1 cellular context compared by ENCODE assay signal in genomic region chr22:22901578-22902218, GRCh38.
A peak's percentile ranks its signal among the peaks of the same experiment; 100 is the strongest.
TF ChIP-seq lines count a peak whose summit lies in the region.

No MANE protein-coding gene starts in this region.

TF ChIP-seq in K562, 482 proteins besides CTCF, POLR2A, EP300 and RAD21 (continued from another document and continues in another):
- TF ChIP-seq ZNF280A (IDR thresholded peaks at IDR 0.05; ENCODE audit: low read depth, partially characterized antibody) (no peak), NFATC3 (IDR thresholded peaks at IDR 0.05) (no peak), RBM15 (IDR thresholded peaks at IDR 0.05; ENCODE audit: insufficient read depth, low read length) (no peak), YY1 (IDR thresholded peaks at IDR 0.05; ENCODE audit: borderline replicate concordance in 1 of 3, control insufficient read depth in 1 of 3, extremely low read depth in 1 of 3, insufficient read depth in 3 of 3, insufficient read length in 1 of 3, insufficient replicate concordance in 2 of 3, low read depth in 1 of 3, low read length in 2 of 3) (no peak), ZFP36 (IDR thresholded peaks at IDR 0.05; ENCODE audit: low read depth, low read length, partially characterized antibody) (no peak), KHSRP (IDR thresholded peaks at IDR 0.05) (no peak), HDAC6 (IDR thresholded peaks at IDR 0.05; ENCODE audit: low read depth, low read length) (0 out of 2 replicates have a peak, but pooled peaks have one; percentile 13), CBX1 (IDR thresholded peaks at IDR 0.05; ENCODE audit: low read depth) (no peak), DNMT1 (IDR thresholded peaks at IDR 0.05) (no peak), ZBTB11 (CRISPR knock-in tag; IDR thresholded peaks at IDR 0.05) (no peak), PRPF4 (IDR thresholded peaks at IDR 0.05; ENCODE audit: insufficient read depth, low read depth, low read length, poor library complexity, severe bottlenecking) (no peak), ZNF134 (CRISPR knock-in tag; conservative IDR thresholded peaks at IDR 0.05) (no peak), EP400 (IDR thresholded peaks at IDR 0.05) (no peak), DLX4 (CRISPR knock-in tag; IDR thresholded peaks at IDR 0.05) (no peak), ZC3H4 (CRISPR knock-in tag; IDR thresholded peaks at IDR 0.05; ENCODE audit: borderline replicate concordance) (peak; percentile 47; the same call in 1 of the 2 replicates), CHCHD3 (CRISPR knock-in tag; IDR thresholded peaks at IDR 0.05) (0 out of 2 replicates have a peak, but pooled peaks have one; percentile 33), NCOA6 (IDR thresholded peaks at IDR 0.05) (no peak), ZNF24 (IDR thresholded peaks at IDR 0.05) (no peak), HDAC3 (IDR thresholded peaks at IDR 0.05; ENCODE audit: borderline replicate concordance, partially characterized antibody) (no peak), POLR2AphosphoS5 (IDR thresholded peaks at IDR 0.05; ENCODE audit: control insufficient read depth, insufficient read depth, low read depth, low read length) (no peak), CGGBP1 (CRISPR knock-in tag; IDR thresholded peaks at IDR 0.05) (no peak), ZNF184 (CRISPR knock-in tag; IDR thresholded peaks at IDR 0.05) (peak; percentile 59; the same call in 1 of the 2 replicates), ZNF263 (CRISPR knock-in tag; IDR thresholded peaks at IDR 0.05; ENCODE audit: borderline replicate concordance) (0 out of 2 replicates have a peak, but pooled peaks have one; percentile 48), ZNF764 (CRISPR knock-in tag; IDR thresholded peaks at IDR 0.05; ENCODE audit: low read depth) (no peak), OTX1 (CRISPR knock-in tag; IDR thresholded peaks at IDR 0.05) (no peak), SOX6 (IDR thresholded peaks at IDR 0.05) (no peak), MAFF (IDR thresholded peaks at IDR 0.05; ENCODE audit: low read length) (no peak), SMAD1 (IDR thresholded peaks at IDR 0.05; ENCODE audit: low read depth, low read length, partially characterized antibody) (no peak)
- TF ChIP-seq, protein P1, sequence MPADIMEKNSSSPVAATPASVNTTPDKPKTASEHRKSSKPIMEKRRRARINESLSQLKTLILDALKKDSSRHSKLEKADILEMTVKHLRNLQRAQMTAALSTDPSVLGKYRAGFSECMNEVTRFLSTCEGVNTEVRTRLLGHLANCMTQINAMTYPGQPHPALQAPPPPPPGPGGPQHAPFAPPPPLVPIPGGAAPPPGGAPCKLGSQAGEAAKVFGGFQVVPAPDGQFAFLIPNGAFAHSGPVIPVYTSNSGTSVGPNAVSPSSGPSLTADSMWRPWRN (IDR thresholded peaks at IDR 0.05; ENCODE audit: low read depth), result no peak
- TF ChIP-seq, protein P2, sequence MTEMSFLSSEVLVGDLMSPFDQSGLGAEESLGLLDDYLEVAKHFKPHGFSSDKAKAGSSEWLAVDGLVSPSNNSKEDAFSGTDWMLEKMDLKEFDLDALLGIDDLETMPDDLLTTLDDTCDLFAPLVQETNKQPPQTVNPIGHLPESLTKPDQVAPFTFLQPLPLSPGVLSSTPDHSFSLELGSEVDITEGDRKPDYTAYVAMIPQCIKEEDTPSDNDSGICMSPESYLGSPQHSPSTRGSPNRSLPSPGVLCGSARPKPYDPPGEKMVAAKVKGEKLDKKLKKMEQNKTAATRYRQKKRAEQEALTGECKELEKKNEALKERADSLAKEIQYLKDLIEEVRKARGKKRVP (CRISPR knock-in tag; IDR thresholded peaks at IDR 0.05), result no peak
- TF ChIP-seq, protein P3, sequence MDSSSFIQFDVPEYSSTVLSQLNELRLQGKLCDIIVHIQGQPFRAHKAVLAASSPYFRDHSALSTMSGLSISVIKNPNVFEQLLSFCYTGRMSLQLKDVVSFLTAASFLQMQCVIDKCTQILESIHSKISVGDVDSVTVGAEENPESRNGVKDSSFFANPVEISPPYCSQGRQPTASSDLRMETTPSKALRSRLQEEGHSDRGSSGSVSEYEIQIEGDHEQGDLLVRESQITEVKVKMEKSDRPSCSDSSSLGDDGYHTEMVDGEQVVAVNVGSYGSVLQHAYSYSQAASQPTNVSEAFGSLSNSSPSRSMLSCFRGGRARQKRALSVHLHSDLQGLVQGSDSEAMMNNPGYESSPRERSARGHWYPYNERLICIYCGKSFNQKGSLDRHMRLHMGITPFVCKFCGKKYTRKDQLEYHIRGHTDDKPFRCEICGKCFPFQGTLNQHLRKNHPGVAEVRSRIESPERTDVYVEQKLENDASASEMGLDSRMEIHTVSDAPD (CRISPR knock-in tag; IDR thresholded peaks at IDR 0.05), result no peak; the same call in 1 of the 2 replicates
- TF ChIP-seq, protein P4, sequence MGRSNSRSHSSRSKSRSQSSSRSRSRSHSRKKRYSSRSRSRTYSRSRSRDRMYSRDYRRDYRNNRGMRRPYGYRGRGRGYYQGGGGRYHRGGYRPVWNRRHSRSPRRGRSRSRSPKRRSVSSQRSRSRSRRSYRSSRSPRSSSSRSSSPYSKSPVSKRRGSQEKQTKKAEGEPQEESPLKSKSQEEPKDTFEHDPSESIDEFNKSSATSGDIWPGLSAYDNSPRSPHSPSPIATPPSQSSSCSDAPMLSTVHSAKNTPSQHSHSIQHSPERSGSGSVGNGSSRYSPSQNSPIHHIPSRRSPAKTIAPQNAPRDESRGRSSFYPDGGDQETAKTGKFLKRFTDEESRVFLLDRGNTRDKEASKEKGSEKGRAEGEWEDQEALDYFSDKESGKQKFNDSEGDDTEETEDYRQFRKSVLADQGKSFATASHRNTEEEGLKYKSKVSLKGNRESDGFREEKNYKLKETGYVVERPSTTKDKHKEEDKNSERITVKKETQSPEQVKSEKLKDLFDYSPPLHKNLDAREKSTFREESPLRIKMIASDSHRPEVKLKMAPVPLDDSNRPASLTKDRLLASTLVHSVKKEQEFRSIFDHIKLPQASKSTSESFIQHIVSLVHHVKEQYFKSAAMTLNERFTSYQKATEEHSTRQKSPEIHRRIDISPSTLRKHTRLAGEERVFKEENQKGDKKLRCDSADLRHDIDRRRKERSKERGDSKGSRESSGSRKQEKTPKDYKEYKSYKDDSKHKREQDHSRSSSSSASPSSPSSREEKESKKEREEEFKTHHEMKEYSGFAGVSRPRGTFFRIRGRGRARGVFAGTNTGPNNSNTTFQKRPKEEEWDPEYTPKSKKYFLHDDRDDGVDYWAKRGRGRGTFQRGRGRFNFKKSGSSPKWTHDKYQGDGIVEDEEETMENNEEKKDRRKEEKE (IDR thresholded peaks at IDR 0.05; ENCODE audit: borderline replicate concordance in 1 of 2, control insufficient read depth in 1 of 2, low read depth in 2 of 2, low read length in 1 of 2), result no peak
- TF ChIP-seq, protein P5, sequence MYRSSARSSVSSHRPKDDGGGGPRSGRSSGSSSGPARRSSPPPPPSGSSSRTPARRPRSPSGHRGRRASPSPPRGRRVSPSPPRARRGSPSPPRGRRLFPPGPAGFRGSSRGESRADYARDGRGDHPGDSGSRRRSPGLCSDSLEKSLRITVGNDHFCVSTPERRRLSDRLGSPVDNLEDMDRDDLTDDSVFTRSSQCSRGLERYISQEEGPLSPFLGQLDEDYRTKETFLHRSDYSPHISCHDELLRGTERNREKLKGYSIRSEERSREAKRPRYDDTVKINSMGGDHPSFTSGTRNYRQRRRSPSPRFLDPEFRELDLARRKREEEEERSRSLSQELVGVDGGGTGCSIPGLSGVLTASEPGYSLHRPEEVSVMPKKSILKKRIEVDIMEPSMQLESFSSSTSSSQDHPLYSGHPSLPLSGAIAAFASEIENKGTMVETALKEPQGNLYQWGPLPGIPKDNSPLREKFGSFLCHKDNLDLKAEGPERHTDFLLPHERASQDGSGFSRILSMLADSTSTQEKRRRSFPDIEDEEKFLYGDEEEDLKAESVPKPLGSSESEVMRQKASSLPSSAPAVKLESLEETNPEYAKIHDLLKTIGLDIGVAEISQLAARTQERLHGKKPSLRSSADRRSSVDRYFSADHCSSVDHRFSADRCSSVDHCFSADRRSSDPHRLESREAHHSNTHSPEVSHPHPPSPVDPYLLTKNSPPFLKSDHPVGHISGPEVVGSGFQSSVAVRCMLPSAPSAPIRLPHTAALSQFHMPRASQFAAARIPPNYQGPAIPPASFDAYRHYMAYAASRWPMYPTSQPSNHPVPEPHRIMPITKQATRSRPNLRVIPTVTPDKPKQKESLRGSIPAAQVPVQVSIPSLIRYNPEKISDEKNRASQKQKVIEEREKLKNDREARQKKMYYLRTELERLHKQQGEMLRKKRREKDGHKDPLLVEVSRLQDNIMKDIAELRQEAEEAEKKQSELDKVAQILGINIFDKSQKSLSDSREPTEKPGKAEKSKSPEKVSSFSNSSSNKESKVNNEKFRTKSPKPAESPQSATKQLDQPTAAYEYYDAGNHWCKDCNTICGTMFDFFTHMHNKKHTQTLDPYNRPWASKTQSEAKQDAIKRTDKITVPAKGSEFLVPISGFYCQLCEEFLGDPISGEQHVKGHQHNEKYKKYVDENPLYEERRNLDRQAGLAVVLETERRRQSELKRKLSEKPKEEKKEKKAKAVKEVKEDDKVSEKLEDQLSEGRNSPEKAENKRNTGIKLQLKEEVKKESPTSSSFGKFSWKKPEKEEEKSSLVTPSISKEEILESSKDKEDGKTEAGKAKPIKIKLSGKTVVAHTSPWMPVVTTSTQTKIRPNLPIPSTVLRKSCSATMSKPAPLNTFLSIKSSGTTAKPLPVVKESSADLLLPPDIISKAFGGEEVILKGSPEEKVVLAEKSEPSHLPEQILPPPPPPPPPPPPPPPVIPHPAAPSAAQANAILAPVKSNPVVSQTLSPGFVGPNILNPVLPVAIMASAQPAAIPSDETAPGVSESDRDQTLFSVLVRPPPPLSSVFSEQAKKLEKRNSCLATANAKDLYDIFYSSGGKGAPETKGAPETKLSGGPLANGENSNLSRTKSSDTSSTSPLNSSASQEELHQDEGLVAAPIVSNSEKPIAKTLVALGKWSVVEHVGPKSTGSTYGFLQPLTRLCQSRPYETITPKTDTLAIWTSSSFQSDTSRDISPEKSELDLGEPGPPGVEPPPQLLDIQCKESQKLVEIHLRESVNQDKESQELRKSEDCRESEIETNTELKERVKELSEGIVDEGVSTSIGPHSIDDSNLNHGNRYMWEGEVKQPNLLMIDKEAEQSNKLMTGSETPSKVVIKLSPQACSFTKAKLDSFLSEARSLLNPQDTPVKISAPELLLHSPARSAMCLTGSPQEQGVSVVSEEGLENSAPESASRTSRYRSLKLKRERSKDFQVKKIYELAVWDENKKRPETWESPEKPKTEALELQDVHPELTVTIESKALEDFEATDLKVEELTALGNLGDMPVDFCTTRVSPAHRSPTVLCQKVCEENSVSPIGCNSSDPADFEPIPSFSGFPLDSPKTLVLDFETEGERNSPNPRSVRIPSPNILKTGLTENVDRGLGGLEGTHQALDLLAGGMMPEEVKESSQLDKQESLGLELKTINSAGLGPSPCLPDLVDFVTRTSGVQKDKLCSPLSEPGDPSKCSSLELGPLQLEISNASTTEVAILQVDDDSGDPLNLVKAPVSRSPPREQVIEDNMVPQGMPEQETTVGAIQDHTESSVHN (IDR thresholded peaks at IDR 0.05; ENCODE audit: borderline replicate concordance in 1 of 2, low read depth in 1 of 2), result no peak
- TF ChIP-seq, protein P6, sequence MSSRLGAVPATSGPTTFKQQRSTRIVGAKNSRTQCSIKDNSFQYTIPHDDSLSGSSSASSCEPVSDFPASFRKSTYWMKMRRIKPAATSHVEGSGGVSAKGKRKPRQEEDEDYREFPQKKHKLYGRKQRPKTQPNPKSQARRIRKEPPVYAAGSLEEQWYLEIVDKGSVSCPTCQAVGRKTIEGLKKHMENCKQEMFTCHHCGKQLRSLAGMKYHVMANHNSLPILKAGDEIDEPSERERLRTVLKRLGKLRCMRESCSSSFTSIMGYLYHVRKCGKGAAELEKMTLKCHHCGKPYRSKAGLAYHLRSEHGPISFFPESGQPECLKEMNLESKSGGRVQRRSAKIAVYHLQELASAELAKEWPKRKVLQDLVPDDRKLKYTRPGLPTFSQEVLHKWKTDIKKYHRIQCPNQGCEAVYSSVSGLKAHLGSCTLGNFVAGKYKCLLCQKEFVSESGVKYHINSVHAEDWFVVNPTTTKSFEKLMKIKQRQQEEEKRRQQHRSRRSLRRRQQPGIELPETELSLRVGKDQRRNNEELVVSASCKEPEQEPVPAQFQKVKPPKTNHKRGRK (tag; IDR thresholded peaks at IDR 0.05), result no peak
